14 cellular contexts compared by ENCODE assay signal in the genomic region with DNA sequence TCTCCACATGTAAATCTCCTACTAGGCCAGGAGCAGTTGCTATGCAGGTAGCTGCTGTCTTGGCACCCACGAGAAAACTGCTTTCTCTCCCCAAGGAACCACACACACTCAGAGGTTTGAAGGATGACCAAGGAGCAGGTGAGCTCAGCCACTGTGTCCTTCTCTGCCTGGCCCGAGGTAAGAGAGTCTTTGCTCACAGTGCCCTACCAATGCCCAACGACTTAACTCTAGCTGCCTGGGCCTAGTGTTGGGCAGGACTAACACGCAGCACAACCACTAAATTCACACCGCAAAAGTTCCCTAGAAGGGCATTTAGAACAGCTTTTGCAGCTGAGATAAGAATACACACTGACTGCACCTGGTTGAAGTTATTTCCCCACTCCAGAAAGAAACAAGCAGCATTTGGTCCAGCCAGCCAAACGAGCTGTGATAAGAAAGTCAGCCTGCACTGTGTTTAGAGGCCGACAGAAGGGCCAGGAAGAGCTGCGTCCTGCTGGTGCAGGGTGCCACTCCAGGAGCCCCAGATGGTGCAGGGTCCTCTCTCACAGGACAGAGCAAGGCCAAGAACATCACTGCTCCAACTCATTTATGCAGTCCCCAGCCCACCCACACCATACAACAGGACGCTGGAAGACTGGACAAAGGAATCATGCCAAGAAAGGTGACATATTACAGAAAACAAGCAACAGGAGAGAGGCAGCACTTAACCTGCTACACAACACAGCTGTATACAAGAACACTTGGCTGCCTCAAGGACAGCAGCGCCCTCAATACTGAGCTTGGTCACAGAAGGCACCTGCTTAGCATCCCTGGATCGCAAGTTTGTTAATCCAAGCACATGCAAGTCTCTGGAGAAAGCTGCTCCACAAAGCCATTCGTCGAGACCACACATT. TPM values are rescaled to one million over a fixed set of nuclear protein-coding genes. Genes with fewer than 3 reads are reported as not detected.
A peak's percentile ranks its signal among the peaks of the same experiment; 100 is the strongest.
DNase-seq lines count a peak whose midpoint lies in the region; ATAC-seq and TF ChIP-seq lines count a peak whose summit lies in the region.
"Had no signal": no experiment of that assay in that cellular context is flagged by ENCODE, and none has a peak within 500 bp of the region (broad histone marks: within the 10 kb centered on the region; RNA-seq: fewer than 3 reads in every experiment).

No MANE protein-coding gene starts in this region.

- H3K9me3 Mint-ChIP-seq in CD4-positive, CD25-positive, alpha-beta regulatory T cell: no peaks in the 10 kb centered on the region
- H3K9me3 Mint-ChIP-seq in endodermal cell: no peaks in the 10 kb centered on the region
- H3K9me3 Mint-ChIP-seq in CD8-positive, alpha-beta T cell: no peaks in the 10 kb centered on the region

- no peak overlapping the region for H3K23ac ChIP-seq in IMR-90 (ENCODE audit: low read depth, low read length)

- no peak overlapping the region for H3K9ac ChIP-seq in IMR-90 (ENCODE audit: low read depth, low read length)
- no peak overlapping the region for H3K9ac ChIP-seq in endodermal cell (ENCODE audit: extremely low read depth, low read length, poor library complexity, severe bottlenecking)
- peak overlapping the region; percentile 40 for H3K9ac ChIP-seq in mucosa of stomach (ENCODE audit: low read length)

- peaks cover 80% of the 10 kb centered on the region for H4K20me1 ChIP-seq in IMR-90 (ENCODE audit: insufficient read depth, low read length)

- no peaks in the 10 kb centered on the region for H3K27me3 ChIP-seq in CD4-positive, CD25-positive, alpha-beta regulatory T cell (ENCODE audit: control insufficient read depth, insufficient read depth, low read length)
- H3K27me3 ChIP-seq in IMR-90 (ENCODE audit: control insufficient read depth, insufficient read depth, low read length) (no peaks in the 10 kb centered on the region), endodermal cell (ENCODE audit: control insufficient read depth, insufficient read depth, low read length, poor library complexity, severe bottlenecking) (no peaks in the 10 kb centered on the region), mucosa of stomach (ENCODE audit: control insufficient read depth, insufficient read depth, low read length) (no peaks in the 10 kb centered on the region)
- H3K27me3 ChIP-seq in CD8-positive, alpha-beta T cell (ENCODE audit: insufficient read depth, low read length): no peaks in the 10 kb centered on the region
- H3K27me3 ChIP-seq: breast epithelium, foreskin keratinocyte, sigmoid colon had no signal

- no peak for DNase-seq in CD4-positive, CD25-positive, alpha-beta regulatory T cell
- DNase-seq in IMR-90: no peak
- DNase-seq in endodermal cell: no peak
- no peak for DNase-seq in CD8-positive, alpha-beta T cell
- no peak for DNase-seq in AG08395 (ENCODE audit: low spot score)
- DNase-seq: activated CD4-positive, alpha-beta T cell treated with anti-CD3 and anti-CD28 coated beads for 36 hours; effector memory CD4-positive, alpha-beta T cell; foreskin keratinocyte; PC-3; sigmoid colon had no signal

- BruUV-seq in IMR-90 (replicated peaks; lab: Mats Ljungman, UMichigan): no TSS peak

- H2BK20ac ChIP-seq in IMR-90 (ENCODE audit: low read depth, low read length): no peak overlapping the region

- TF ChIP-seq POLR2A in IMR-90 (IDR thresholded peaks at IDR 0.05; ENCODE audit: low read depth, low read length): no peak

- peaks cover 23% of the 10 kb centered on the region for H3K9me1 ChIP-seq in IMR-90 (ENCODE audit: insufficient read depth, low read length)

- no peak overlapping the region for H3K14ac ChIP-seq in IMR-90 (replicated peaks; ENCODE audit: low read depth, low read length)

- no peak overlapping the region for H2BK120ac ChIP-seq in IMR-90 (ENCODE audit: low read depth, low read length)

- H3K4me3 Mint-ChIP-seq in CD4-positive, CD25-positive, alpha-beta regulatory T cell: peak overlapping the region in 2 of 4 donors; percentile 13 to 40
- no peak overlapping the region for H3K4me3 Mint-ChIP-seq in endodermal cell
- H3K4me3 Mint-ChIP-seq in CD8-positive, alpha-beta T cell: no peak overlapping the region
- H3K4me3 Mint-ChIP-seq: activated CD4-positive, alpha-beta T cell treated with anti-CD3 and anti-CD28 coated beads for 36 hours had no signal

- no peak overlapping the region for H3K4ac ChIP-seq in IMR-90 (ENCODE audit: low read depth, low read length)

- no peaks in the 10 kb centered on the region for H3K27me3 Mint-ChIP-seq in CD4-positive, CD25-positive, alpha-beta regulatory T cell
- H3K27me3 Mint-ChIP-seq in endodermal cell (ENCODE audit: insufficient read depth): no peaks in the 10 kb centered on the region
- H3K27me3 Mint-ChIP-seq in CD8-positive, alpha-beta T cell (ENCODE audit: low read depth): no peaks in the 10 kb centered on the region
- H3K27me3 Mint-ChIP-seq: activated CD4-positive, alpha-beta T cell treated with anti-CD3 and anti-CD28 coated beads for 36 hours had no signal

- peaks cover 20% of the 10 kb centered on the region for H3K4me1 ChIP-seq in CD4-positive, CD25-positive, alpha-beta regulatory T cell (ENCODE audit: control insufficient read depth, insufficient read depth, low read length, poor library complexity, severe bottlenecking)
- H3K4me1 ChIP-seq in IMR-90 (ENCODE audit: control insufficient read depth, insufficient read depth, low read length) (0 out of 2 replicates have a peak, but pooled peaks cover 3% of the 10 kb centered on the region), endodermal cell (ENCODE audit: control insufficient read depth, insufficient read depth, low read length) (peaks cover 6% of the 10 kb centered on the region), mucosa of stomach (ENCODE audit: control insufficient read depth, insufficient read depth, low read length) (peaks cover 26% of the 10 kb centered on the region)
- peaks cover 23% of the 10 kb centered on the region for H3K4me1 ChIP-seq in CD8-positive, alpha-beta T cell (ENCODE audit: insufficient read depth, low read length)
- H3K4me1 ChIP-seq: foreskin keratinocyte had no signal

- no peak overlapping the region for H2AK5ac ChIP-seq in IMR-90 (ENCODE audit: low read depth, low read length)

- H3K36me3 ChIP-seq in CD4-positive, CD25-positive, alpha-beta regulatory T cell (ENCODE audit: control insufficient read depth, insufficient read depth, low read length): no peaks in the 10 kb centered on the region
- H3K36me3 ChIP-seq in IMR-90 (ENCODE audit: control insufficient read depth, insufficient read depth, low read length) (peaks cover 2% of the 10 kb centered on the region; the same call in 1 of the 2 replicates), endodermal cell (ENCODE audit: control insufficient read depth, insufficient read depth, low read length) (peaks cover 1% of the 10 kb centered on the region), mucosa of stomach (ENCODE audit: control insufficient read depth, insufficient read depth, low read length) (no peaks in the 10 kb centered on the region)
- no peaks in the 10 kb centered on the region for H3K36me3 ChIP-seq in CD8-positive, alpha-beta T cell (ENCODE audit: insufficient read depth, low read length)
- H3K36me3 ChIP-seq: breast epithelium, sigmoid colon had no signal

- no peak for ATAC-seq in CD4-positive, CD25-positive, alpha-beta regulatory T cell (ENCODE audit: low read depth in 2 of 2)
- ATAC-seq in IMR-90 (ENCODE audit: low read depth): no peak; the same call in 1 of the 2 replicates
- ATAC-seq in GM18873 (IDR thresholded peaks at IDR 0.05; ENCODE audit: low FRiP score, unreplicated experiment): no peak
- ATAC-seq in CD8-positive, alpha-beta T cell: no peak
- no peak for ATAC-seq in GM21786 (IDR thresholded peaks at IDR 0.05; ENCODE audit: unreplicated experiment)
- ATAC-seq: activated CD4-positive, alpha-beta T cell treated with anti-CD3 and anti-CD28 coated beads for 36 hours; foreskin keratinocyte; PC-3 had no signal

- peak overlapping the region; percentile 23 for H2AK9ac ChIP-seq in IMR-90 (replicated peaks; ENCODE audit: low read depth, low read length, poor library complexity)

- H4K91ac ChIP-seq in IMR-90 (ENCODE audit: insufficient read depth, low read depth, low read length): no peak overlapping the region

- no peak overlapping the region for H4K5ac ChIP-seq in IMR-90 (ENCODE audit: low read depth, low read length)

- 87% methylated on average over 6 of the region's 13 CpGs; no CpG with 5 or more reads in 1 of the 2 experiments for WGBS in IMR-90 (ENCODE audit: extremely low coverage in 2 of 2, insufficient read length in 1 of 2), 2 experiments
- 90% methylated on average over 9 to 13 of the region's 13 CpGs for WGBS in endodermal cell (ENCODE audit: insufficient coverage in 1 of 2, insufficient read length in 1 of 2), 2 experiments

- CTCF ChIA-PET in IMR-90 (lab: Yijun Ruan, JAX): no interaction called here
- CTCF ChIA-PET in CD8-positive, alpha-beta T cell (lab: Charles Lee): interaction anchor here (1.0 kb wide), 1 partner anchor 9 kb away, joined by 3 read pairs; no protein-coding TSS in a partner anchor

- no peak overlapping the region for H3K27ac ChIP-seq in CD4-positive, CD25-positive, alpha-beta regulatory T cell (ENCODE audit: insufficient read depth, low read length, poor library complexity, severe bottlenecking)
- H3K27ac ChIP-seq in IMR-90 (ENCODE audit: insufficient read depth, low read length) (no peak overlapping the region), endodermal cell (ENCODE audit: low read depth, low read length) (no peak overlapping the region)
- no peak overlapping the region for H3K27ac ChIP-seq in CD8-positive, alpha-beta T cell (ENCODE audit: low read depth, low read length)
- H3K27ac ChIP-seq: breast epithelium, foreskin keratinocyte, sigmoid colon had no signal

- H3K4me1 Mint-ChIP-seq in CD4-positive, CD25-positive, alpha-beta regulatory T cell: peaks cover 17 to 68% (median 50%) of the 10 kb centered on the region in 4 donors
- peaks cover 26% of the 10 kb centered on the region for H3K4me1 Mint-ChIP-seq in endodermal cell
- peaks cover 62% of the 10 kb centered on the region for H3K4me1 Mint-ChIP-seq in CD8-positive, alpha-beta T cell (ENCODE audit: low read depth)

- dilution Hi-C loops in IMR-90 (cut with HindIII; ENCODE audit: low sequenced_read_pairs, unreplicated experiment): no loop called here

- no peak overlapping the region for H2AFZ ChIP-seq in IMR-90 (replicated peaks; ENCODE audit: low read length, poor library complexity)

- H4K8ac ChIP-seq in IMR-90 (ENCODE audit: low read depth in 2 of 2, low read length in 2 of 2): no peak overlapping the region

- H3K56ac ChIP-seq in IMR-90 (ENCODE audit: extremely low read depth, insufficient read depth, low read length): no peak overlapping the region

- H2BK5ac ChIP-seq in IMR-90 (ENCODE audit: low read depth, low read length, poor library complexity, severe bottlenecking): no peak overlapping the region

- H3K79me1 ChIP-seq in IMR-90 (ENCODE audit: low read depth in 1 of 2, low read length in 2 of 2): peaks cover 11 to 66% of the 10 kb centered on the region in 2 experiments; a peak in 3 of 4 replicates

- no peak overlapping the region for H2BK15ac ChIP-seq in IMR-90 (ENCODE audit: low read depth, low read length)

- POLR2A ChIA-PET in IMR-90 (lab: Charles Lee; ENCODE audit: unreplicated experiment): interaction anchor here (0.6 to 1.1 kb wide), 3 partner anchors 14 to 321 kb away, joined by 3 to 8 read pairs (median 3); no protein-coding TSS in a partner anchor
- POLR2A ChIA-PET in CD8-positive, alpha-beta T cell (lab: Charles Lee): interaction anchor here (7.6 kb wide), 1 partner anchor 12 kb away, joined by 27 read pairs; a partner anchor contains a TSS

- no peak for TF ChIP-seq RAD21 in IMR-90 (IDR thresholded peaks at IDR 0.05; ENCODE audit: low read length)

- no peak overlapping the region for H3K4me2 ChIP-seq in IMR-90 (ENCODE audit: low read depth, low read length)

- no peak for TF ChIP-seq CTCF in IMR-90 (conservative IDR thresholded peaks at IDR 0.05; ENCODE audit: low read depth, low read length)
- TF ChIP-seq CTCF in endodermal cell (conservative IDR thresholded peaks at IDR 0.05): no peak
- no peak for TF ChIP-seq CTCF in CD8-positive, alpha-beta T cell (IDR thresholded peaks at IDR 0.05)

- in situ Hi-C loops in IMR-90 (cut with MboI; ENCODE audit: low sequenced_read_pairs): no loop called here

- H3K4me3 ChIP-seq in CD4-positive, CD25-positive, alpha-beta regulatory T cell (ENCODE audit: low read depth, low read length): no peak overlapping the region
- H3K4me3 ChIP-seq in IMR-90 (ENCODE audit: insufficient read depth, low read depth, low read length): no peak overlapping the region
- no peak overlapping the region for H3K4me3 ChIP-seq in endodermal cell (ENCODE audit: low read length)
- H3K4me3 ChIP-seq in mucosa of stomach (ENCODE audit: low read length): no peak overlapping the region
- no peak overlapping the region for H3K4me3 ChIP-seq in CD8-positive, alpha-beta T cell (ENCODE audit: low read depth, low read length)
- H3K4me3 ChIP-seq: breast epithelium, sigmoid colon had no signal

- intact Hi-C loops in IMR-90 (cut with micrococcal nuclease): no loop called here
- intact Hi-C loops in CD8-positive, alpha-beta T cell (cut with DNase I, micrococcal nuclease): loop anchor here in 1 of 2 experiments (5.0 kb wide), 1 partner anchor 226 kb away; no protein-coding TSS in a partner anchor

- H3K18ac ChIP-seq in IMR-90 (ENCODE audit: low read depth, low read length): no peak overlapping the region

- H3K9me3 ChIP-seq in CD4-positive, CD25-positive, alpha-beta regulatory T cell (ENCODE audit: control insufficient read depth in 2 of 2, low read length in 2 of 2): no peaks in the 10 kb centered on the region
- H3K9me3 ChIP-seq in IMR-90 (ENCODE audit: control insufficient read depth, insufficient read depth, low read length) (no peaks in the 10 kb centered on the region), endodermal cell (ENCODE audit: control insufficient read depth, low read length) (no peaks in the 10 kb centered on the region), mucosa of stomach (ENCODE audit: control insufficient read depth, low read length) (no peaks in the 10 kb centered on the region)
- no peaks in the 10 kb centered on the region for H3K9me3 ChIP-seq in CD8-positive, alpha-beta T cell (ENCODE audit: low read length)
- H3K9me3 ChIP-seq: breast epithelium, sigmoid colon had no signal

- no peaks in the 10 kb centered on the region for H3K36me3 Mint-ChIP-seq in CD4-positive, CD25-positive, alpha-beta regulatory T cell
- H3K36me3 Mint-ChIP-seq in endodermal cell (ENCODE audit: low read depth): no peaks in the 10 kb centered on the region
- peaks cover 2% of the 10 kb centered on the region for H3K36me3 Mint-ChIP-seq in CD8-positive, alpha-beta T cell

- H3K27ac Mint-ChIP-seq in CD4-positive, CD25-positive, alpha-beta regulatory T cell: peak overlapping the region; percentile 46 to 64 (median 64)
- peak overlapping the region; percentile 26 for H3K27ac Mint-ChIP-seq in endodermal cell
- no peak overlapping the region for H3K27ac Mint-ChIP-seq in CD8-positive, alpha-beta T cell
- H3K27ac Mint-ChIP-seq: activated CD4-positive, alpha-beta T cell treated with anti-CD3 and anti-CD28 coated beads for 36 hours had no signal

RNA-seq across cellular contexts. Expression of a gene that starts 12.5 kb away (rescaled TPM):
- total RNA-seq in CD4-positive, CD25-positive, alpha-beta regulatory T cell: 121 TPM
- polyA plus RNA-seq in CD4-positive, CD25-positive, alpha-beta regulatory T cell: 10 to 100 TPM; 33.6 to 42.6 (median 41.3) TPM
- total RNA-seq in IMR-90 (2012; rRNA removed) (1,093 and 1,165 TPM in 2 replicates), endodermal cell (100 to 1,000 TPM; 344 to 374 TPM)
- 648 and 649 TPM in 2 replicates for polyA plus RNA-seq in IMR-90 (2012; rRNA removed)
- polyA plus RNA-seq in IMR-90 (2012; cell fraction: cytosol; rRNA removed): 217 and 232 TPM in 2 replicates
- polyA plus RNA-seq in IMR-90 (2012; cell fraction: nucleus; rRNA removed; ENCODE audit: low replicate concordance): 545 and 768 TPM in 2 replicates
- polyA plus RNA-seq in endodermal cell (2013, experiment 1 of 2): 216 TPM
- polyA plus RNA-seq in endodermal cell (2013, experiment 2 of 2): 217 TPM
- 100 to 1,000 TPM in 1 of 2 experiments, 10 to 100 TPM in 1; 97.5 to 104 TPM for total RNA-seq in CD8-positive, alpha-beta T cell

RNA-seq across cellular contexts. Expression of a gene that starts 12.7 kb away (rescaled TPM):
- 191 TPM for total RNA-seq in CD4-positive, CD25-positive, alpha-beta regulatory T cell
- 100 to 1,000 TPM; 131 to 186 (median 159) TPM for polyA plus RNA-seq in CD4-positive, CD25-positive, alpha-beta regulatory T cell
- total RNA-seq in IMR-90 (2012; rRNA removed) (504 and 570 TPM in 2 replicates), endodermal cell (100 to 1,000 TPM; 365 to 380 TPM)
- polyA plus RNA-seq in IMR-90 (2012; rRNA removed): 320 and 420 TPM in 2 replicates
- polyA plus RNA-seq in IMR-90 (2012; cell fraction: cytosol; rRNA removed): 75.8 and 130 TPM in 2 replicates
- polyA plus RNA-seq in IMR-90 (2012; cell fraction: nucleus; rRNA removed; ENCODE audit: low replicate concordance): 96.8 and 681 TPM in 2 replicates
- 409 TPM for polyA plus RNA-seq in endodermal cell (2013, experiment 1 of 2)
- 399 TPM for polyA plus RNA-seq in endodermal cell (2013, experiment 2 of 2)
- 100 to 1,000 TPM; 216 to 246 TPM for total RNA-seq in CD8-positive, alpha-beta T cell

RNA-seq across cellular contexts. Expression of a gene that starts 53.1 kb away (rescaled TPM):
- total RNA-seq in CD4-positive, CD25-positive, alpha-beta regulatory T cell: 34.9 TPM
- 1 to 10 TPM; 3.0 to 7.4 (median 6.9) TPM for polyA plus RNA-seq in CD4-positive, CD25-positive, alpha-beta regulatory T cell
- 30.8 and 38.6 TPM in 2 replicates for total RNA-seq in IMR-90 (2012; rRNA removed)
- 15.5 and 17.1 TPM in 2 replicates for polyA plus RNA-seq in IMR-90 (2012; rRNA removed)
- 7.2 and 7.7 TPM in 2 replicates for polyA plus RNA-seq in IMR-90 (2012; cell fraction: cytosol; rRNA removed)
- 15.5 and 22.7 TPM in 2 replicates for polyA plus RNA-seq in IMR-90 (2012; cell fraction: nucleus; rRNA removed; ENCODE audit: low replicate concordance)
- 10 to 100 TPM; 36.4 to 51.4 TPM for total RNA-seq in endodermal cell
- 31.1 TPM for polyA plus RNA-seq in endodermal cell (2013, experiment 1 of 2)
- polyA plus RNA-seq in endodermal cell (2013, experiment 2 of 2): 31.1 TPM
- 10 to 100 TPM; 20.6 to 22.5 TPM for total RNA-seq in CD8-positive, alpha-beta T cell
